Comparison of ENCODE assay signal across 1 cellular context in genomic region chr19:40443131-40443929, GRCh38.
TF ChIP-seq lines count a peak whose summit lies in the region.

No MANE protein-coding gene starts in this region.

TF ChIP-seq in SK-N-SH, 30 proteins besides CTCF, POLR2A, EP300 and RAD21 (continued from another document):
- no peak for TF ChIP-seq FOXM1 (IDR thresholded peaks at IDR 0.05; ENCODE audit: low read depth)
- no peak for TF ChIP-seq USF1 (IDR thresholded peaks at IDR 0.05; ENCODE audit: borderline replicate concordance, low read depth)
- TF ChIP-seq NFIC (IDR thresholded peaks at IDR 0.05; ENCODE audit: borderline replicate concordance): no peak
- no peak for TF ChIP-seq EZH2phosphoT487 (IDR thresholded peaks at IDR 0.05; ENCODE audit: borderline replicate concordance, low read depth)
- peak; percentile 40; the same call in 1 of the 2 replicates for TF ChIP-seq RFX5 (IDR thresholded peaks at IDR 0.05; ENCODE audit: low read length)
- TF ChIP-seq MAX (IDR thresholded peaks at IDR 0.05; ENCODE audit: low read depth): peak; percentile 75
- TF ChIP-seq YY1 (IDR thresholded peaks at IDR 0.05; ENCODE audit: low read depth): no peak
- no peak for TF ChIP-seq ZBTB33 (IDR thresholded peaks at IDR 0.05; ENCODE audit: borderline replicate concordance, low read depth)
- 0 out of 2 replicates have a peak, but pooled peaks have one; percentile 23 for TF ChIP-seq SIN3A (IDR thresholded peaks at IDR 0.05; ENCODE audit: borderline replicate concordance, low read depth, low read length)
- no peak for TF ChIP-seq USF2 (IDR thresholded peaks at IDR 0.05; ENCODE audit: borderline replicate concordance, low read depth, low read length)
- no peak for TF ChIP-seq SMC3 (IDR thresholded peaks at IDR 0.05; ENCODE audit: low read depth, low read length)
- TF ChIP-seq POLR2AphosphoS5 (IDR thresholded peaks at IDR 0.05; ENCODE audit: low read depth, low read length): peak; percentile 72
- TF ChIP-seq REST (IDR thresholded peaks at IDR 0.05; ENCODE audit: low read depth, low read length): no peak
- no peak for TF ChIP-seq MEF2A (IDR thresholded peaks at IDR 0.05; ENCODE audit: borderline replicate concordance, low read depth)
- no peak for TF ChIP-seq RCOR1 (IDR thresholded peaks at IDR 0.05; ENCODE audit: low read length)
- no peak for TF ChIP-seq FOXJ3 (CRISPR knock-in tag; IDR thresholded peaks at IDR 0.05)
- TF ChIP-seq ELF1 (IDR thresholded peaks at IDR 0.05): no peak
